In the genomic region with DNA sequence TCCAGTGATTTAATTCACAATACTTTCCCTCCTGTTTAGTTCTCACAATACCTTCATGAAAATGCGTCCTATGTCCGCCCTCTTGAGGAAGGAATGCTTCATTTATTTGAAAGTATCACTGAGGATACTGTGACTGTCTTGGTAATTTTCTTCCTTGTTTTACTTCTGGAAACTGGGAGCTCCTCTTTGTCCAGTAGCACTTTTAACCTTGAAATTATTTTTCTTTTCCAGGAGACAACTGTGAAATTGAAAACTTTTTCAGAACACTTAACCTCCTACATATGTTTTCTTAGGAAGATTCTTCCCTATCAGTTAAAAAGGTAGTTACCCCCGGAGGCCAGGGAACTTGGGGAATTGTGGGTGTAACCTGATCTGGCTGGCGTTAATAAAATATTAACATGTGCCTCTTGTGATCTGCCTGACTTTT, we compare ENCODE assay signal across 8 cellular contexts.
DNase-seq lines count a peak whose midpoint lies in the region; ATAC-seq, FAIRE-seq and TF ChIP-seq lines count a peak whose summit lies in the region.

No MANE protein-coding gene starts in this region.

- H3K4me3 Mint-ChIP-seq in nephron, result peak overlapping the region; percentile 33 to 45 (median 37)

- TF ChIP-seq CTCF in nephron (IDR thresholded peaks at IDR 0.05; ENCODE audit: unreplicated experiment in 3 of 3), result peak; percentile 75 to 86 (median 82)

- peaks cover 40% of the 10 kb centered on the region for H3K36me3 Mint-ChIP-seq in nephron (ENCODE audit: low read depth)

- DNase-seq in GM03348 (ENCODE audit: low spot score) (peak; percentile 67), NCI-H82 (lab: John Stamatoyannopoulos, UW) (peak; percentile 78), erythroblast (lab: John Stamatoyannopoulos, UW) (peak; percentile 4 to 28), GM19239 (ENCODE audit: insufficient read length, low spot score) (no peak)

- peaks cover 26% of the 10 kb centered on the region for H3K4me1 Mint-ChIP-seq in nephron

- no peaks in the 10 kb centered on the region for H3K9me3 Mint-ChIP-seq in nephron

- no peaks in the 10 kb centered on the region for H3K27me3 Mint-ChIP-seq in nephron (ENCODE audit: low read depth)

- ATAC-seq in GM21360 (IDR thresholded peaks at IDR 0.05; ENCODE audit: unreplicated experiment) (no peak), GM21447 (IDR thresholded peaks at IDR 0.05; ENCODE audit: unreplicated experiment) (no peak), GM21390 (IDR thresholded peaks at IDR 0.05; ENCODE audit: unreplicated experiment) (no peak)

- FAIRE-seq in GM19239 (lab: Jason Lieb, UNC), result no peak

- no peak for TF ChIP-seq POLR2A in erythroblast (IDR thresholded peaks at IDR 0.05; ENCODE audit: low read length)

- H3K27ac Mint-ChIP-seq in nephron, result peak overlapping the region; percentile 96 to 99 (median 97)
